21 cellular contexts compared by ENCODE assay signal in the genomic region with DNA sequence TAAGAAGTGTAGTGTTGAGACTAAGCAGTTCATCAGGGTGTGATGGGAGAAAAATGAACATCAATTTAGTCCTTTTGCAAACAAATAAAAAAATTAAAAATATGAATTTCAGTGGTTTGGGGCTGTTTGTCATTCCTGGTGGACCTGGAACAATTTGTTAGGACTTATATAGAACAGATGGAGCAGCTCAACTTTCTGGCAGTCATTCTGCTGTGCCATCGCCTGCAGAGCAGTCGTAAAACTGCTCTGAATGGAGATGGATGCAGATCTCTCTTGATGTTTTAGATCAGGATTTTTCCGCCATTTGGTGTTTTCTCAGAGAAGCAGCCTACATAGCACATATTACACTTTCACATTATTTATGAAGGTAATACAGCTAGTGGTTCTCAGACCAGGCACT.
"Had no signal": no experiment of that assay in that cellular context is flagged by ENCODE, and none has a peak within 500 bp of the region (broad histone marks: within the 10 kb centered on the region; RNA-seq: fewer than 3 reads in every experiment).

No MANE protein-coding gene starts in this region.

- H3K27ac Mint-ChIP-seq: activated CD4-positive, alpha-beta memory T cell treated with anti-CD3 and anti-CD28 coated beads for 36 hours; activated CD4-positive, alpha-beta T cell treated with anti-CD3 and anti-CD28 coated beads, Interleukin-2, amount 10 ng/mL, durations not matched to agents 7 days and 5 days; activated naive CD4-positive, alpha-beta T cell treated with anti-CD3 and anti-CD28 coated beads, Interleukin-2, amount 50 U/mL, for 72 hours; T-cell had no signal

- H3K36me3 Mint-ChIP-seq: activated CD4-positive, alpha-beta memory T cell treated with anti-CD3 and anti-CD28 coated beads for 36 hours; activated naive CD4-positive, alpha-beta T cell treated with anti-CD3 and anti-CD28 coated beads, Interleukin-2, amount 50 U/mL, for 72 hours had no signal

- H3K27ac ChIP-seq: VCaP had no signal

- ATAC-seq: activated naive CD4-positive, alpha-beta T cell treated with anti-CD3 and anti-CD28 coated beads, Interleukin-2, amount 50 U/mL, for 72 hours; activated T-cell treated with anti-CD3 and anti-CD28 coated beads, Interleukin-2, amount 50 U/mL, for 4 hours; T-cell had no signal

- H3K27me3 Mint-ChIP-seq: activated CD4-positive, alpha-beta memory T cell treated with anti-CD3 and anti-CD28 coated beads for 36 hours; activated CD4-positive, alpha-beta T cell treated with anti-CD3 and anti-CD28 coated beads, Interleukin-2, amount 10 ng/mL, durations not matched to agents 7 days and 5 days; brain; central memory CD8-positive, alpha-beta T cell; T-cell had no signal

- H3K9me3 Mint-ChIP-seq: activated CD4-positive, alpha-beta memory T cell treated with anti-CD3 and anti-CD28 coated beads for 36 hours; activated CD4-positive, alpha-beta T cell treated with anti-CD3 and anti-CD28 coated beads, Interleukin-2, amount 10 ng/mL, durations not matched to agents 7 days and 5 days; activated naive CD4-positive, alpha-beta T cell treated with anti-CD3 and anti-CD28 coated beads, Interleukin-2, amount 50 U/mL, for 72 hours; activated T-cell treated with anti-CD3 and anti-CD28 coated beads, Interleukin-2, amount 50 U/mL, for 4 hours; brain; central memory CD8-positive, alpha-beta T cell; T-cell had no signal

- DNase-seq: activated CD4-positive, alpha-beta memory T cell treated with anti-CD3 and anti-CD28 coated beads for 36 hours; activated CD4-positive, alpha-beta T cell treated with anti-CD3 and anti-CD28 coated beads, Interleukin-2, amount 10 ng/mL, durations not matched to agents 7 days and 5 days; activated CD4-positive, CD25-positive, alpha-beta regulatory T cell; activated CD8-positive, alpha-beta memory T cell treated with anti-CD3 and anti-CD28 coated beads for 24 hours; activated effector memory CD4-positive, alpha-beta T cell treated with anti-CD3 and anti-CD28 coated beads, Interleukin-2, amount 50 U/mL, for 16 hours; activated naive CD4-positive, alpha-beta T cell treated with Interleukin-2 at 50 U/mL for 16 hours; activated T-cell treated with anti-CD3 and anti-CD28 coated beads, Interleukin-2, amount 50 U/mL, for 4 hours; amygdala; KG1; NCI-H1048; NCI-H2029 treated with DMSO at 0.1 percent for 48 hours; NCI-H526; NCI-H82; SIG-M5; T-cell; T-helper 2 cell; T1000 had no signal

- H3K4me3 Mint-ChIP-seq: activated CD4-positive, alpha-beta memory T cell treated with anti-CD3 and anti-CD28 coated beads for 36 hours; activated CD4-positive, alpha-beta T cell treated with anti-CD3 and anti-CD28 coated beads, Interleukin-2, amount 10 ng/mL, durations not matched to agents 7 days and 5 days; activated T-cell treated with anti-CD3 and anti-CD28 coated beads, Interleukin-2, amount 50 U/mL, for 4 hours; central memory CD8-positive, alpha-beta T cell; T-cell had no signal

- H3K4me1 Mint-ChIP-seq: brain had no signal
